Comparison of ENCODE assay signal across 22 cellular contexts in genomic region chr11:125637840-125638239, GRCh38. TPM values are rescaled to one million over a fixed set of nuclear protein-coding genes. Genes with fewer than 3 reads are reported as not detected.
"Had no signal": no experiment of that assay in that cellular context is flagged by ENCODE, and none has a peak within 500 bp of the region (broad histone marks: within the 10 kb centered on the region; RNA-seq: fewer than 3 reads in every experiment).

No MANE protein-coding gene starts in this region.

- H3K27ac ChIP-seq: body of pancreas, colonic mucosa, left ventricle myocardium inferior, neutrophil, thyroid gland had no signal

- H3K4me1 Mint-ChIP-seq: naive thymus-derived CD8-positive, alpha-beta T cell; stimulated activated naive B cell treated with anti-CD40 and anti-IgM and Interleukin-4, amounts not matched to agents 10 μg/mL and 1 μg/mL and 100 μg/mL, for 72 hours had no signal

- H3K27me3 Mint-ChIP-seq: activated CD4-positive, alpha-beta memory T cell treated with anti-CD3 and anti-CD28 coated beads for 36 hours; activated naive CD8-positive, alpha-beta T cell; naive thymus-derived CD8-positive, alpha-beta T cell; stimulated activated naive B cell treated with anti-CD40 and anti-IgM and Interleukin-4, amounts not matched to agents 10 μg/mL and 1 μg/mL and 100 μg/mL, for 72 hours had no signal

- H3K4me1 ChIP-seq: body of pancreas, colonic mucosa, left ventricle myocardium inferior, thyroid gland had no signal

- H3K36me3 ChIP-seq: colonic mucosa, left ventricle myocardium inferior, thyroid gland had no signal

- H3K4me3 ChIP-seq: body of pancreas, colonic mucosa, left ventricle myocardium inferior, thyroid gland had no signal

- H3K9me3 ChIP-seq: body of pancreas, colonic mucosa, left ventricle myocardium inferior, neutrophil, thyroid gland had no signal

- H3K27ac Mint-ChIP-seq: activated CD4-positive, alpha-beta memory T cell treated with anti-CD3 and anti-CD28 coated beads for 36 hours; activated naive CD8-positive, alpha-beta T cell; naive thymus-derived CD8-positive, alpha-beta T cell; stimulated activated naive B cell treated with anti-CD40 and anti-IgM and Interleukin-4, amounts not matched to agents 10 μg/mL and 1 μg/mL and 100 μg/mL, for 72 hours had no signal

- H3K9me3 Mint-ChIP-seq: activated CD4-positive, alpha-beta memory T cell treated with anti-CD3 and anti-CD28 coated beads for 36 hours; activated T-cell treated with anti-CD3 and anti-CD28 coated beads, Interleukin-2, amount 50 U/mL, for 72 hours; naive thymus-derived CD8-positive, alpha-beta T cell; stimulated activated naive B cell treated with anti-CD40 and anti-IgM and Interleukin-4, amounts not matched to agents 10 μg/mL and 1 μg/mL and 100 μg/mL, for 72 hours had no signal

- DNase-seq: activated CD4-positive, alpha-beta memory T cell treated with anti-CD3 and anti-CD28 coated beads for 36 hours; activated CD4-positive, CD25-positive, alpha-beta regulatory T cell treated with anti-CD3 and anti-CD28 coated beads, Interleukin-2, amount 50 U/mL, for 72 hours; activated CD8-positive, alpha-beta memory T cell treated with anti-CD3 and anti-CD28 coated beads, Interleukin-2, amount 50 U/mL, for 4 hours; activated gamma-delta T cell; activated T-cell treated with anti-CD3 and anti-CD28 coated beads, Interleukin-2, amount 50 U/mL, for 72 hours; amniotic stem cell; body of pancreas; central memory CD4-positive, alpha-beta T cell; colonic mucosa; islet precursor cell; left ventricle myocardium inferior; naive thymus-derived CD8-positive, alpha-beta T cell; stimulated activated CD4-positive, alpha-beta T cell treated with anti-CD3 and anti-CD28 coated beads, Interleukin-15, amount 100 ng/mL, for 24 hours; stimulated activated CD4-positive, alpha-beta T cell treated with anti-CD3 and anti-CD28 coated beads, Interleukin-4, amount 100 ng/mL, for 1 hour; stimulated activated naive B cell treated with anti-CD40 and anti-IgM and Interleukin-4, amounts not matched to agents 10 μg/mL and 1 μg/mL and 100 μg/mL, for 72 hours; T-helper 9 cell; thyroid gland had no signal

- ATAC-seq: activated T-cell treated with anti-CD3 and anti-CD28 coated beads, Interleukin-2, amount 50 U/mL, for 72 hours; body of pancreas; esophagus mucosa; naive thymus-derived CD8-positive, alpha-beta T cell; stimulated activated naive B cell treated with anti-CD40 and anti-IgM and Interleukin-4, amounts not matched to agents 10 μg/mL and 1 μg/mL and 100 μg/mL, for 72 hours had no signal

- H3K27me3 ChIP-seq: body of pancreas, colonic mucosa, neutrophil, thyroid gland had no signal

- H3K4me3 Mint-ChIP-seq: activated CD4-positive, alpha-beta memory T cell treated with anti-CD3 and anti-CD28 coated beads for 36 hours; activated naive CD8-positive, alpha-beta T cell; activated T-cell treated with anti-CD3 and anti-CD28 coated beads, Interleukin-2, amount 50 U/mL, for 72 hours; naive thymus-derived CD8-positive, alpha-beta T cell; stimulated activated naive B cell treated with anti-CD40 and anti-IgM and Interleukin-4, amounts not matched to agents 10 μg/mL and 1 μg/mL and 100 μg/mL, for 72 hours had no signal

- H3K36me3 Mint-ChIP-seq: naive thymus-derived CD8-positive, alpha-beta T cell had no signal

RNA-seq across cellular contexts. Expression of gene ACRV1, which starts 42.8 kb away (rescaled TPM):
- total RNA-seq: activated CD4-positive, alpha-beta memory T cell treated with anti-CD3 and anti-CD28 coated beads for 36 hours; body of pancreas; colonic mucosa; esophagus mucosa; left ventricle myocardium inferior; mucosa of gallbladder; naive thymus-derived CD8-positive, alpha-beta T cell; renal cortical epithelial cell; thyroid gland had no signal
- polyA plus RNA-seq: naive thymus-derived CD8-positive, alpha-beta T cell had no signal
